In the genomic region with DNA sequence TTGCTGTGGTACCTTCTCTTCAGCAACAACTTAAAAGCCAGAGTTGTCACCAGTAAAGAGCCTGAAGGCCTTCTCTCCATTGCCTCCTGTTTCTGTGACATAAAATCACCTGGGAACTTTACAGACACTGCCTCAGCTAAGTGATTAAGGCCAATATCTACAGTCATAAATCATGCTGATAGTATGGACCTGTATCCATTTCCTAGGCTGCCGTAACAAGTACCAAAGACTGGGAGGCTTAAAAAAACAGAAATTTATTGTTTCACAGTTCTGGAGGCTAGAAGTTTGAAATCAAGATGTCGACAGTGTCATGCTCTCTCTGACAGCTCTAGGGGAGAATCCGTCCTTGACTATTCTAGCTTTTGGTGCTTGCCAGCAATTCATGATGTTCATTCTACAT, we compare ENCODE assay signal across 25 cellular contexts.
DNase-seq lines count a peak whose midpoint lies in the region; ATAC-seq and TF ChIP-seq lines count a peak whose summit lies in the region.
"Had no signal": no experiment of that assay in that cellular context is flagged by ENCODE, and none has a peak within 500 bp of the region (broad histone marks: within the 10 kb centered on the region; RNA-seq: fewer than 3 reads in every experiment).

No MANE protein-coding gene starts in this region.

- no peak for TF ChIP-seq RAD21 in IMR-90 (IDR thresholded peaks at IDR 0.05; ENCODE audit: low read length)

- H2BK15ac ChIP-seq in IMR-90 (ENCODE audit: low read depth, low read length) = no peak overlapping the region

- H2AFZ ChIP-seq in mammary epithelial cell (ENCODE audit: low read depth, low read length) = peak overlapping the region; percentile 19
- no peak overlapping the region for H2AFZ ChIP-seq in IMR-90 (replicated peaks; ENCODE audit: low read length, poor library complexity)
- H2AFZ ChIP-seq: GM23248 had no signal

- no peaks in the 10 kb centered on the region for H3K36me3 Mint-ChIP-seq in MCF 10A (ENCODE audit: insufficient read depth, unreplicated experiment)

- H3K79me2 ChIP-seq in mammary epithelial cell (ENCODE audit: insufficient read depth, low read length) = no peaks in the 10 kb centered on the region

- no peak overlapping the region for H3K9ac ChIP-seq in mammary epithelial cell (ENCODE audit: insufficient read depth, low read length)
- no peak overlapping the region for H3K9ac ChIP-seq in IMR-90 (ENCODE audit: low read depth, low read length)
- H3K9ac ChIP-seq: BLaER1 treated with 17β-estradiol and CSF1 and Interleukin-3, amounts not matched to agents 10 nM and 100 nM; GM23248 had no signal

- H3K27ac Mint-ChIP-seq in MCF 10A (ENCODE audit: low read depth, unreplicated experiment) = no peak overlapping the region
- H3K27ac Mint-ChIP-seq: CD14-positive monocyte; CD4-positive, alpha-beta T cell; CD8-positive, alpha-beta memory T cell; H9; HFFc6 had no signal

- in situ Hi-C loops in mammary epithelial cell (cut with MboI; ENCODE audit: low sequenced_read_pairs in 2 of 2) = no loop called here
- in situ Hi-C loops in IMR-90 (cut with MboI; ENCODE audit: low sequenced_read_pairs) = no loop called here
- in situ Hi-C loops in transverse colon (cut with MboI; ENCODE audit: low pct_ligation_motif_present in 1 of 4, low pct_unique_long_range_greater_than_20kb in 1 of 4, low sequenced_read_pairs in 3 of 4) = no loop called here

- CTCF ChIA-PET in mammary epithelial cell (lab: Charles Lee; ENCODE audit: low non-redundant PET) (no interaction called here), MCF 10A (lab: Yijun Ruan, JAX) (interaction anchor here (0.7 kb wide), 1 partner anchor 94 kb away, joined by 6 read pairs; no protein-coding TSS in a partner anchor), IMR-90 (lab: Yijun Ruan, JAX) (no interaction called here)

- BruUV-seq in mammary epithelial cell (replicated peaks; lab: Mats Ljungman, UMichigan) (no TSS peak), MCF 10A (replicated peaks; lab: Mats Ljungman, UMichigan) (no TSS peak), IMR-90 (replicated peaks; lab: Mats Ljungman, UMichigan) (no TSS peak)

- TF ChIP-seq CTCF in mammary epithelial cell (conservative IDR thresholded peaks at IDR 0.05 in 1 of 2, IDR thresholded peaks at IDR 0.05 in 1 of 2; ENCODE audit: extremely low read depth in 1 of 2, insufficient read depth in 1 of 2, low read depth in 1 of 2, low read length in 2 of 2) = no peak
- TF ChIP-seq CTCF in MCF 10A (IDR thresholded peaks at IDR 0.05; ENCODE audit: unreplicated experiment) = no peak
- no peak for TF ChIP-seq CTCF in IMR-90 (conservative IDR thresholded peaks at IDR 0.05; ENCODE audit: low read depth, low read length)
- TF ChIP-seq CTCF in transverse colon (IDR thresholded peaks at IDR 0.05) = no peak

- no peak overlapping the region for H3K23ac ChIP-seq in IMR-90 (ENCODE audit: low read depth, low read length)

- TF ChIP-seq EP300 in transverse colon (IDR thresholded peaks at IDR 0.05; ENCODE audit: low read depth) = no peak

- no peaks in the 10 kb centered on the region for H3K9me3 ChIP-seq in mammary epithelial cell (replicated peaks; ENCODE audit: insufficient read depth, low read length)
- no peaks in the 10 kb centered on the region for H3K9me3 ChIP-seq in IMR-90 (ENCODE audit: control insufficient read depth, insufficient read depth, low read length)
- H3K9me3 ChIP-seq in transverse colon = no peaks in the 10 kb centered on the region
- H3K9me3 ChIP-seq: A549, BE2C had no signal

- no peak overlapping the region for H3K4ac ChIP-seq in IMR-90 (ENCODE audit: low read depth, low read length)

- H4K5ac ChIP-seq in IMR-90 (ENCODE audit: low read depth, low read length) = no peak overlapping the region

- H3K9me1 ChIP-seq in IMR-90 (ENCODE audit: insufficient read depth, low read length) = no peaks in the 10 kb centered on the region

- H3K56ac ChIP-seq in IMR-90 (ENCODE audit: extremely low read depth, insufficient read depth, low read length) = no peak overlapping the region

- H3K4me3 Mint-ChIP-seq in MCF 10A (ENCODE audit: unreplicated experiment) = no peak overlapping the region
- H3K4me3 Mint-ChIP-seq: CD14-positive monocyte; CD4-positive, alpha-beta T cell; CD8-positive, alpha-beta memory T cell; H9; HFFc6 had no signal

- H3K9me3 Mint-ChIP-seq in MCF 10A (ENCODE audit: unreplicated experiment) = no peaks in the 10 kb centered on the region
- H3K9me3 Mint-ChIP-seq: CD4-positive, alpha-beta T cell; HFFc6 had no signal

- no peak overlapping the region for H3K4me3 ChIP-seq in mammary epithelial cell (replicated peaks in 1 of 3; ENCODE audit: insufficient read depth in 1 of 3, low read depth in 2 of 3, low read length in 3 of 3)
- H3K4me3 ChIP-seq in IMR-90 (ENCODE audit: insufficient read depth, low read depth, low read length) = no peak overlapping the region
- H3K4me3 ChIP-seq in transverse colon = no peak overlapping the region
- H3K4me3 ChIP-seq: A549, GM12878, GM23248 had no signal

- H3K4me1 Mint-ChIP-seq in MCF 10A (ENCODE audit: insufficient read depth, unreplicated experiment) = no peaks in the 10 kb centered on the region

- H3K4me1 ChIP-seq in mammary epithelial cell (ENCODE audit: insufficient read depth, low read length) (peaks cover 6% of the 10 kb centered on the region), IMR-90 (ENCODE audit: control insufficient read depth, insufficient read depth, low read length) (no peaks in the 10 kb centered on the region), transverse colon (no peaks in the 10 kb centered on the region)
- H3K4me1 ChIP-seq: A549 had no signal

- H4K20me1 ChIP-seq in mammary epithelial cell (ENCODE audit: insufficient read depth, low read length) (no peaks in the 10 kb centered on the region), IMR-90 (ENCODE audit: insufficient read depth, low read length) (no peaks in the 10 kb centered on the region)
- H4K20me1 ChIP-seq: BLaER1 treated with 17β-estradiol and CSF1 and Interleukin-3, amounts not matched to agents 10 nM and 100 nM had no signal

- H3K36me3 ChIP-seq in mammary epithelial cell (ENCODE audit: insufficient read depth, low read length) (no peaks in the 10 kb centered on the region), IMR-90 (ENCODE audit: control insufficient read depth, insufficient read depth, low read length) (no peaks in the 10 kb centered on the region), transverse colon (no peaks in the 10 kb centered on the region)
- H3K36me3 ChIP-seq: BE2C had no signal

- H2BK5ac ChIP-seq in IMR-90 (ENCODE audit: low read depth, low read length, poor library complexity, severe bottlenecking) = no peak overlapping the region

- H2AK9ac ChIP-seq in IMR-90 (replicated peaks; ENCODE audit: low read depth, low read length, poor library complexity) = peak overlapping the region; percentile 61

- no peak overlapping the region for H3K18ac ChIP-seq in IMR-90 (ENCODE audit: low read depth, low read length)

- dilution Hi-C loops in mammary epithelial cell (cut with HindIII; ENCODE audit: low sequenced_read_pairs) (no loop called here), IMR-90 (cut with HindIII; ENCODE audit: low sequenced_read_pairs, unreplicated experiment) (no loop called here)

- ATAC-seq in IMR-90 (ENCODE audit: low read depth) = no peak
- ATAC-seq: A549, GM12878, HCT116 had no signal

- DNase-seq in mammary epithelial cell = no peak
- no peak for DNase-seq in MCF 10A (ENCODE audit: unreplicated experiment)
- DNase-seq in IMR-90 = no peak
- peak; percentile 88 for DNase-seq in left kidney (ENCODE audit: low read depth, low spot score)
- DNase-seq in transverse colon = no peak
- no peak for DNase-seq in amygdala (lab: John Stamatoyannopoulos, UW)
- DNase-seq in erythroblast (lab: John Stamatoyannopoulos, UW) = no peak
- DNase-seq: 8988T; ACHN; AML-193; BE2C; CD4-positive, alpha-beta T cell; CD8-positive, alpha-beta memory T cell; DMS 273 treated with DMSO at 0.1 percent for 48 hours; DMS79; EL; GDM1; GM23248; H9; HFFc6 had no signal

- 78% methylated on average over 3 of the region's 3 CpGs for WGBS in mammary epithelial cell (ENCODE audit: low coverage, missing lambda C conversion rate)
- 40% methylated on average over 2 of the region's 3 CpGs; no CpG with 5 or more reads in 1 of the 2 experiments for WGBS in IMR-90 (ENCODE audit: extremely low coverage in 2 of 2, insufficient read length in 1 of 2), 2 experiments
- 84 to 89% methylated on average over 3 of the region's 3 CpGs for WGBS in transverse colon (ENCODE audit: low coverage in 1 of 2), 2 donors

- no peak overlapping the region for H4K8ac ChIP-seq in IMR-90 (ENCODE audit: low read depth in 2 of 2, low read length in 2 of 2)

- intact Hi-C loops in mammary epithelial cell (cut with micrococcal nuclease) = no loop called here
- intact Hi-C loops in MCF 10A (cut with micrococcal nuclease) = no loop called here
- intact Hi-C loops in IMR-90 (cut with micrococcal nuclease) = no loop called here
- intact Hi-C loops in transverse colon (cut with DNase I; ENCODE audit: low total_unique reads) = no loop called here

- no peak overlapping the region for H3K4me2 ChIP-seq in mammary epithelial cell (ENCODE audit: insufficient read depth, low read depth, low read length)
- H3K4me2 ChIP-seq in IMR-90 (ENCODE audit: low read depth, low read length) = no peak overlapping the region
- H3K4me2 ChIP-seq: A549; BLaER1 treated with 17β-estradiol and CSF1 and Interleukin-3, amounts not matched to agents 10 nM and 100 nM had no signal

- POLR2A ChIA-PET in MCF 10A (lab: Yijun Ruan, JAX) = interaction anchor here (0.6 kb wide), 1 partner anchor 302 kb away, joined by 4 read pairs; no protein-coding TSS in a partner anchor
- POLR2A ChIA-PET in IMR-90 (lab: Charles Lee; ENCODE audit: unreplicated experiment) = no interaction called here

- H3K14ac ChIP-seq in IMR-90 (replicated peaks; ENCODE audit: low read depth, low read length) = no peak overlapping the region

- no peak overlapping the region for H4K91ac ChIP-seq in IMR-90 (ENCODE audit: insufficient read depth, low read depth, low read length)

- H2BK20ac ChIP-seq in IMR-90 (ENCODE audit: low read depth, low read length) = no peak overlapping the region

- H3K27me3 ChIP-seq in mammary epithelial cell (ENCODE audit: insufficient read depth, low read length) (no peaks in the 10 kb centered on the region), IMR-90 (ENCODE audit: control insufficient read depth, insufficient read depth, low read length) (no peaks in the 10 kb centered on the region; the same call in 1 of the 2 replicates), transverse colon (peaks cover 19% of the 10 kb centered on the region)
- H3K27me3 ChIP-seq: BE2C; BLaER1 treated with 17β-estradiol and CSF1 and Interleukin-3, amounts not matched to agents 10 nM and 100 nM had no signal

- no peak overlapping the region for H2BK120ac ChIP-seq in IMR-90 (ENCODE audit: low read depth, low read length)

- peaks cover 55% of the 10 kb centered on the region for H3K27me3 Mint-ChIP-seq in MCF 10A (ENCODE audit: insufficient read depth, unreplicated experiment)

- no peaks in the 10 kb centered on the region for H3K79me1 ChIP-seq in IMR-90 (ENCODE audit: low read depth in 1 of 2, low read length in 2 of 2)

- H3K27ac ChIP-seq in mammary epithelial cell (ENCODE audit: insufficient read depth, low read depth, low read length) (no peak overlapping the region), IMR-90 (ENCODE audit: insufficient read depth, low read length) (no peak overlapping the region), transverse colon (no peak overlapping the region)
- H3K27ac ChIP-seq: A549; BLaER1 treated with 17β-estradiol and CSF1 and Interleukin-3, amounts not matched to agents 10 nM and 100 nM; GM23248 had no signal

- TF ChIP-seq POLR2A in IMR-90 (IDR thresholded peaks at IDR 0.05; ENCODE audit: low read depth, low read length) = no peak
- TF ChIP-seq POLR2A in transverse colon (IDR thresholded peaks at IDR 0.05) = no peak
- no peak for TF ChIP-seq POLR2A in erythroblast (IDR thresholded peaks at IDR 0.05; ENCODE audit: low read length)

- H2AK5ac ChIP-seq in IMR-90 (ENCODE audit: low read depth, low read length) = no peak overlapping the region
